ENCODE assay signal across 8 cellular contexts in genomic region chr10:1715821-1716220, GRCh38. TPM values are rescaled to one million over a fixed set of nuclear protein-coding genes. Genes with fewer than 3 reads are reported as not detected.
A peak's percentile ranks its signal among the peaks of the same experiment; 100 is the strongest.
DNase-seq lines count a peak whose midpoint lies in the region; ATAC-seq and TF ChIP-seq lines count a peak whose summit lies in the region.
"Had no signal": no experiment of that assay in that cellular context is flagged by ENCODE, and none has a peak within 500 bp of the region (broad histone marks: within the 10 kb centered on the region; RNA-seq: fewer than 3 reads in every experiment).

No MANE protein-coding gene starts in this region.

- dilution Hi-C loops in mammary epithelial cell (cut with HindIII; ENCODE audit: low sequenced_read_pairs), result no loop called here

- no peak overlapping the region for H3K4me3 ChIP-seq in mammary epithelial cell (replicated peaks in 1 of 3; ENCODE audit: insufficient read depth in 1 of 3, low read depth in 2 of 3, low read length in 3 of 3)
- H3K4me3 ChIP-seq: lung had no signal

- H4K20me1 ChIP-seq in mammary epithelial cell (ENCODE audit: insufficient read depth, low read length), result no peaks in the 10 kb centered on the region

- no peaks in the 10 kb centered on the region for H3K79me2 ChIP-seq in mammary epithelial cell (ENCODE audit: insufficient read depth, low read length)

- no peaks in the 10 kb centered on the region for H3K4me1 ChIP-seq in mammary epithelial cell (ENCODE audit: insufficient read depth, low read length)

- CTCF ChIA-PET in mammary epithelial cell (lab: Charles Lee; ENCODE audit: low non-redundant PET), result no interaction called here

- no peak overlapping the region for H3K27ac ChIP-seq in mammary epithelial cell (ENCODE audit: insufficient read depth, low read depth, low read length)

- intact Hi-C loops in mammary epithelial cell (cut with micrococcal nuclease), result no loop called here

- DNase-seq in mammary epithelial cell, result peak; percentile 12
- DNase-seq in stimulated activated CD4-positive, alpha-beta T cell treated with anti-CD3 and anti-CD28 coated beads, Interleukin-1b, Interleukin-23, amount 100 ng/mL, for 48 hours, result peak; percentile 58
- no peak for DNase-seq in NCI-H345 (lab: John Stamatoyannopoulos, UW)
- DNase-seq in NCI-H524 (lab: John Stamatoyannopoulos, UW), result no peak
- DNase-seq in middle frontal gyrus (ENCODE audit: extremely low spot score, low spot score), result no peak

- peak; percentile 81 for ATAC-seq in GM18502 (IDR thresholded peaks at IDR 0.05; ENCODE audit: poor library complexity, unreplicated experiment)
- peak; percentile 64 for ATAC-seq in HG03439 (IDR thresholded peaks at IDR 0.05; ENCODE audit: unreplicated experiment)

- in situ Hi-C loops in mammary epithelial cell (cut with MboI; ENCODE audit: low sequenced_read_pairs in 2 of 2), result no loop called here

- no peak for TF ChIP-seq CTCF in mammary epithelial cell (conservative IDR thresholded peaks at IDR 0.05 in 1 of 2, IDR thresholded peaks at IDR 0.05 in 1 of 2; ENCODE audit: extremely low read depth in 1 of 2, insufficient read depth in 1 of 2, low read depth in 1 of 2, low read length in 2 of 2)

- H3K27me3 ChIP-seq in mammary epithelial cell (ENCODE audit: insufficient read depth, low read length), result no peaks in the 10 kb centered on the region

- no peak overlapping the region for H3K4me2 ChIP-seq in mammary epithelial cell (ENCODE audit: insufficient read depth, low read depth, low read length)

- peaks cover 17% of the 10 kb centered on the region for H3K9me3 ChIP-seq in mammary epithelial cell (replicated peaks; ENCODE audit: insufficient read depth, low read length)

- no peak overlapping the region for H3K9ac ChIP-seq in mammary epithelial cell (ENCODE audit: insufficient read depth, low read length)

- BruUV-seq in mammary epithelial cell (replicated peaks; lab: Mats Ljungman, UMichigan), result no TSS peak

- H2AFZ ChIP-seq in mammary epithelial cell (ENCODE audit: low read depth, low read length), result no peak overlapping the region

- 13% methylated on average over 15 of the region's 18 CpGs for WGBS in mammary epithelial cell (ENCODE audit: low coverage, missing lambda C conversion rate)

- no peaks in the 10 kb centered on the region for H3K36me3 ChIP-seq in mammary epithelial cell (ENCODE audit: insufficient read depth, low read length)

RNA-seq across cellular contexts. Expression of gene ADARB2, which starts 21.5 kb away (rescaled TPM):
- not detected for total RNA-seq in mammary epithelial cell
- not detected for polyA plus RNA-seq in mammary epithelial cell
- polyA minus RNA-seq in mammary epithelial cell, result not detected

Comparison
In these comparisons a context has a peak if more than half of its experiments do, and no peak if none do; other contexts are left out.
1. DNase-seq: peak in mammary epithelial cell (single experiment) and stimulated activated CD4-positive, alpha-beta T cell treated with anti-CD3 and anti-CD28 coated beads, Interleukin-1b, Interleukin-23, amount 100 ng/mL, for 48 hours (single experiment); none in NCI-H345 (single experiment), NCI-H524 (0 of 2) and middle frontal gyrus (single experiment).